ENCODE assay signal across 12 cellular contexts in the genomic region with DNA sequence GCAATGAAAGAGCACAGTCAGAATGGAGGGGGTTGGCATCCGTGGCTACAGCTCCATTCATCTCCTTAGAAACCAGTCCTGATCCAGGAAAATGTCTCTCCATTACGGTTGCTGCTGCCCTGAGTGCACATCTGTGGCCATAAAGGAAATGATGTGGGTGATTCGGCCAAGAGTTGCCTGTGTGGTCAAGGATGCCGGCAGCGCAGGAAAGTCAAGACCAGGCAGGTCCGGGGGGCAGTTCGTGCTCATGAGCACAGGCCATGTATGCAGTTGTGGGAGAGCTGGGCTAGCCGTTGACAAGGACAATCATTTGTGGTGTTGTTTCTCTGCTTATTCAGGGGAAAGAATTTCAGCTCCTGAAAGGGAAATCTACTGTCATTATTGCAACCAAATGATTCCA. TPM values are rescaled to one million over a fixed set of nuclear protein-coding genes. Genes with fewer than 3 reads are reported as not detected.
"Had no signal": no experiment of that assay in that cellular context is flagged by ENCODE, and none has a peak within 500 bp of the region (broad histone marks: within the 10 kb centered on the region; RNA-seq: fewer than 3 reads in every experiment).

No MANE protein-coding gene starts in this region.

- H3K4me3 Mint-ChIP-seq: HFFc6, IgD-negative memory B cell had no signal

- H3K27ac ChIP-seq: GM23248, HL-60 had no signal

- H3K9ac ChIP-seq: GM23248 had no signal

- ATAC-seq: HCT116, HepG2 had no signal

- FAIRE-seq: HepG2 had no signal

- H3K27ac Mint-ChIP-seq: HFFc6, IgD-negative memory B cell had no signal

- DNase-seq: GM23248, GOT3, H7, HFFc6, KBM-7 had no signal

- H3K4me3 ChIP-seq: GM23248, HAP-1 had no signal

- H3K4me1 ChIP-seq: HAP-1 had no signal

- H2AFZ ChIP-seq: GM23248 had no signal

- H3K9me3 ChIP-seq: HAP-1 had no signal

- H3K36me3 ChIP-seq: HAP-1 had no signal

- H3K9me3 Mint-ChIP-seq: HFFc6 had no signal

RNA-seq across cellular contexts. Expression of a gene that starts 6.0 kb away (rescaled TPM):
- total RNA-seq: H7, HT1080 had no signal

RNA-seq across cellular contexts. Expression of a gene that starts 14.2 kb away (rescaled TPM):
- total RNA-seq: H7, HepG2, HFFc6, HT1080 had no signal
- polyA plus RNA-seq: GM23248, IgD-negative memory B cell had no signal

RNA-seq across cellular contexts. Expression of a gene that starts 48.6 kb away (rescaled TPM):
- total RNA-seq: GM23248, H4, HFFc6, HT1080 had no signal
- polyA plus RNA-seq: GM23248 had no signal
